ENCODE assay signal across 10 cellular contexts in the genomic region with DNA sequence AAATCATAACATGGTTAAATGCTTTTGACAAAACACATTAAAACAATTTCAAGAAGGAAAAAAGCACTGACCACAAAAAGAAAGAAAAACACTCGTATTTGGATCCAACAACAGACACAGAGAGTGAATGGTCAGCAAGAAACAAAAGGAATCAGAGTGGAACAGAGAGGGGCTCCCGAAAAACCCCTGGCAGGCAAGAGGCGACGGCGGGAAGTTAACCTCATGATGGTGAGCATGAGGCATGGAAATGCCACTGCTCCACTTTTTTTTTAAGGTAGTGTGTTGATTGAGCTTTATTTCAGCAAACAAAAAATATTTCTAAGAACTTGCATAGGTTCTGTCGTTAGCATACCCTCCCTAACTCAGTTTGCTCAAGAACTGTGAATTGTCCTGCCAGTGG. TPM values are rescaled to one million over a fixed set of nuclear protein-coding genes. Genes with fewer than 3 reads are reported as not detected.
"Had no signal": no experiment of that assay in that cellular context is flagged by ENCODE, and none has a peak within 500 bp of the region (broad histone marks: within the 10 kb centered on the region; RNA-seq: fewer than 3 reads in every experiment).

No MANE protein-coding gene starts in this region.

- H3K9me3 Mint-ChIP-seq: GM23338, HFFc6 had no signal

- ATAC-seq: GM23338, HCT116, HepG2 had no signal

- H3K9me3 ChIP-seq: HAP-1 had no signal

- H3K27ac ChIP-seq: HL-60 had no signal

- H3K4me3 Mint-ChIP-seq: GM23338, HFFc6, IgD-negative memory B cell had no signal

- H3K27ac Mint-ChIP-seq: GM23338 had no signal

- DNase-seq: H7, HFFc6 had no signal

- H3K27me3 Mint-ChIP-seq: IgD-negative memory B cell had no signal

- H3K36me3 ChIP-seq: HAP-1 had no signal

- H3K36me3 Mint-ChIP-seq: IgD-negative memory B cell had no signal

- H3K4me3 ChIP-seq: GM23338, HAP-1 had no signal

RNA-seq across cellular contexts. Expression of a gene that starts 32.1 kb away (rescaled TPM):
- total RNA-seq: GM23338, H4, H7, HepG2, HFFc6, HT1080 had no signal
- polyA plus RNA-seq: GM23338, HepG2 had no signal
